Comparison of ENCODE assay signal across 2 cellular contexts in genomic region chr20:48724891-48725588, GRCh38.
TF ChIP-seq lines count a peak whose summit lies in the region.

No MANE protein-coding gene starts in this region.

TF ChIP-seq in SK-N-SH, 30 proteins besides CTCF, POLR2A, EP300 and RAD21:
- TF ChIP-seq, protein P1, sequence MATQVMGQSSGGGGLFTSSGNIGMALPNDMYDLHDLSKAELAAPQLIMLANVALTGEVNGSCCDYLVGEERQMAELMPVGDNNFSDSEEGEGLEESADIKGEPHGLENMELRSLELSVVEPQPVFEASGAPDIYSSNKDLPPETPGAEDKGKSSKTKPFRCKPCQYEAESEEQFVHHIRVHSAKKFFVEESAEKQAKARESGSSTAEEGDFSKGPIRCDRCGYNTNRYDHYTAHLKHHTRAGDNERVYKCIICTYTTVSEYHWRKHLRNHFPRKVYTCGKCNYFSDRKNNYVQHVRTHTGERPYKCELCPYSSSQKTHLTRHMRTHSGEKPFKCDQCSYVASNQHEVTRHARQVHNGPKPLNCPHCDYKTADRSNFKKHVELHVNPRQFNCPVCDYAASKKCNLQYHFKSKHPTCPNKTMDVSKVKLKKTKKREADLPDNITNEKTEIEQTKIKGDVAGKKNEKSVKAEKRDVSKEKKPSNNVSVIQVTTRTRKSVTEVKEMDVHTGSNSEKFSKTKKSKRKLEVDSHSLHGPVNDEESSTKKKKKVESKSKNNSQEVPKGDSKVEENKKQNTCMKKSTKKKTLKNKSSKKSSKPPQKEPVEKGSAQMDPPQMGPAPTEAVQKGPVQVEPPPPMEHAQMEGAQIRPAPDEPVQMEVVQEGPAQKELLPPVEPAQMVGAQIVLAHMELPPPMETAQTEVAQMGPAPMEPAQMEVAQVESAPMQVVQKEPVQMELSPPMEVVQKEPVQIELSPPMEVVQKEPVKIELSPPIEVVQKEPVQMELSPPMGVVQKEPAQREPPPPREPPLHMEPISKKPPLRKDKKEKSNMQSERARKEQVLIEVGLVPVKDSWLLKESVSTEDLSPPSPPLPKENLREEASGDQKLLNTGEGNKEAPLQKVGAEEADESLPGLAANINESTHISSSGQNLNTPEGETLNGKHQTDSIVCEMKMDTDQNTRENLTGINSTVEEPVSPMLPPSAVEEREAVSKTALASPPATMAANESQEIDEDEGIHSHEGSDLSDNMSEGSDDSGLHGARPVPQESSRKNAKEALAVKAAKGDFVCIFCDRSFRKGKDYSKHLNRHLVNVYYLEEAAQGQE (IDR thresholded peaks at IDR 0.05; ENCODE audit: low read depth, low read length), result peak; percentile 59; the same call in 1 of the 2 replicates
- TF ChIP-seq RFX5 (IDR thresholded peaks at IDR 0.05; ENCODE audit: low read length), result no peak
- no peak for TF ChIP-seq FOXM1 (IDR thresholded peaks at IDR 0.05; ENCODE audit: low read depth)

TF ChIP-seq in SK-N-SH treated with all-trans-retinoic acid at 6 μM for 48 hours, 23 proteins besides CTCF, POLR2A, EP300 and RAD21 (continued from another document):
- TF ChIP-seq PATZ1 (CRISPR knock-in tag; IDR thresholded peaks at IDR 0.05; ENCODE audit: borderline replicate concordance), result no peak
